In genomic region chr6:151060096-151060741, GRCh38 we compare ENCODE assay signal across 12 cellular contexts.
DNase-seq lines count a peak whose midpoint lies in the region; ATAC-seq and TF ChIP-seq lines count a peak whose summit lies in the region.
"Had no signal": no experiment of that assay in that cellular context is flagged by ENCODE, and none has a peak within 500 bp of the region (broad histone marks: within the 10 kb centered on the region; RNA-seq: fewer than 3 reads in every experiment).

No MANE protein-coding gene starts in this region.

- H3K36me3 ChIP-seq in mammary epithelial cell (ENCODE audit: insufficient read depth, low read length) (peaks cover 3% of the 10 kb centered on the region), left lung (peaks cover 0 to 5% of the 10 kb centered on the region in 2 donors), sigmoid colon (no peaks in the 10 kb centered on the region)

- intact Hi-C loops in mammary epithelial cell (cut with micrococcal nuclease): loop anchor here (1.0 kb wide), 2 partner anchors 19 to 24 kb away; no protein-coding TSS in a partner anchor
- intact Hi-C loops in left lung (cut with DNase I): no loop called here
- intact Hi-C loops in sigmoid colon (cut with DNase I): no loop called here
- intact Hi-C loops in posterior cingulate gyrus (cut with DNase I): no loop called here

- no peaks in the 10 kb centered on the region for H3K27me3 ChIP-seq in mammary epithelial cell (ENCODE audit: insufficient read depth, low read length)
- H3K27me3 ChIP-seq in left lung: no peaks in the 10 kb centered on the region
- no peaks in the 10 kb centered on the region for H3K27me3 ChIP-seq in sigmoid colon

- no peak for TF ChIP-seq POLR2A in sigmoid colon (IDR thresholded peaks at IDR 0.05)

- in situ Hi-C loops in mammary epithelial cell (cut with MboI; ENCODE audit: low sequenced_read_pairs in 2 of 2): no loop called here

- peaks cover 3% of the 10 kb centered on the region for H3K79me2 ChIP-seq in mammary epithelial cell (ENCODE audit: insufficient read depth, low read length)

- ATAC-seq in left lung: peak; percentile 59
- ATAC-seq: stimulated activated naive B cell treated with anti-CD40 and anti-IgM and Interleukin-4, amounts not matched to agents 10 μg/mL and 1 μg/mL and 100 μg/mL, for 72 hours had no signal

- H3K4me3 ChIP-seq in mammary epithelial cell (replicated peaks in 1 of 3; ENCODE audit: insufficient read depth in 1 of 3, low read depth in 2 of 3, low read length in 3 of 3) (no peak overlapping the region), left lung (no peak overlapping the region), sigmoid colon (no peak overlapping the region)

- TF ChIP-seq CTCF in mammary epithelial cell (conservative IDR thresholded peaks at IDR 0.05 in 1 of 2, IDR thresholded peaks at IDR 0.05 in 1 of 2; ENCODE audit: extremely low read depth in 1 of 2, insufficient read depth in 1 of 2, low read depth in 1 of 2, low read length in 2 of 2) (no peak), left lung (IDR thresholded peaks at IDR 0.05) (no peak), sigmoid colon (IDR thresholded peaks at IDR 0.05) (no peak)

- peak overlapping the region; percentile 50 for H3K9ac ChIP-seq in mammary epithelial cell (ENCODE audit: insufficient read depth, low read length)

- H3K9me3 ChIP-seq in mammary epithelial cell (replicated peaks; ENCODE audit: insufficient read depth, low read length) (no peaks in the 10 kb centered on the region), left lung (no peaks in the 10 kb centered on the region), sigmoid colon (no peaks in the 10 kb centered on the region)

- peak overlapping the region; percentile 23 for H3K4me2 ChIP-seq in mammary epithelial cell (ENCODE audit: insufficient read depth, low read depth, low read length)

- H2AFZ ChIP-seq in mammary epithelial cell (ENCODE audit: low read depth, low read length): no peak overlapping the region

- H3K27ac ChIP-seq in mammary epithelial cell (ENCODE audit: insufficient read depth, low read depth, low read length) (peak overlapping the region; percentile 96), left lung (no peak overlapping the region), sigmoid colon (peak overlapping the region in 2 of 4 donors; percentile 19 to 53)

- 56% methylated on average over 8 of the region's 8 CpGs for WGBS in mammary epithelial cell (ENCODE audit: low coverage, missing lambda C conversion rate)
- WGBS in sigmoid colon, 2 donors: 88 to 92% methylated on average over 8 of the region's 8 CpGs

- no peak for TF ChIP-seq EP300 in sigmoid colon (IDR thresholded peaks at IDR 0.05)

- BruUV-seq in mammary epithelial cell (replicated peaks; lab: Mats Ljungman, UMichigan): no TSS peak

- no peaks in the 10 kb centered on the region for H4K20me1 ChIP-seq in mammary epithelial cell (ENCODE audit: insufficient read depth, low read length)

- CTCF ChIA-PET in mammary epithelial cell (lab: Charles Lee; ENCODE audit: low non-redundant PET): no interaction called here

- DNase-seq in A172 (ENCODE audit: low spot score): peak; percentile 98
- peak; percentile 80 for DNase-seq in HPDE6-E6E7 (ENCODE audit: extremely low spot score)
- DNase-seq in mammary epithelial cell: peak; percentile 95
- DNase-seq in left lung: no peak
- no peak for DNase-seq in NCI-H510A (lab: John Stamatoyannopoulos, UW)
- no peak for DNase-seq in NCI-H1417 treated with DMSO at 0.1 percent for 48 hours (lab: John Stamatoyannopoulos, UW)
- DNase-seq in sigmoid colon: no peak
- no peak for DNase-seq in posterior cingulate gyrus
- DNase-seq: CD4-positive, alpha-beta T cell; NCI-H1092; retina; stimulated activated naive B cell treated with anti-CD40 and anti-IgM and Interleukin-4, amounts not matched to agents 10 μg/mL and 1 μg/mL and 100 μg/mL, for 72 hours had no signal

- peaks cover 42% of the 10 kb centered on the region for H3K4me1 ChIP-seq in mammary epithelial cell (ENCODE audit: insufficient read depth, low read length)
- H3K4me1 ChIP-seq in left lung: no peaks in the 10 kb centered on the region
- H3K4me1 ChIP-seq in sigmoid colon: peaks cover 0 to 30% (median 14%) of the 10 kb centered on the region in 4 donors

- dilution Hi-C loops in mammary epithelial cell (cut with HindIII; ENCODE audit: low sequenced_read_pairs): no loop called here

Comparison
In these comparisons a context has a peak if more than half of its experiments do, and no peak if none do; other contexts are left out.
1. DNase-seq: peak in A172 (single experiment), HPDE6-E6E7 (single experiment) and mammary epithelial cell (single experiment); none in left lung (0 of 2), NCI-H510A (single experiment), NCI-H1417 treated with DMSO at 0.1 percent for 48 hours (single experiment), sigmoid colon (single experiment) and posterior cingulate gyrus (0 of 10).